Comparison of ENCODE assay signal across 8 cellular contexts in the genomic region with DNA sequence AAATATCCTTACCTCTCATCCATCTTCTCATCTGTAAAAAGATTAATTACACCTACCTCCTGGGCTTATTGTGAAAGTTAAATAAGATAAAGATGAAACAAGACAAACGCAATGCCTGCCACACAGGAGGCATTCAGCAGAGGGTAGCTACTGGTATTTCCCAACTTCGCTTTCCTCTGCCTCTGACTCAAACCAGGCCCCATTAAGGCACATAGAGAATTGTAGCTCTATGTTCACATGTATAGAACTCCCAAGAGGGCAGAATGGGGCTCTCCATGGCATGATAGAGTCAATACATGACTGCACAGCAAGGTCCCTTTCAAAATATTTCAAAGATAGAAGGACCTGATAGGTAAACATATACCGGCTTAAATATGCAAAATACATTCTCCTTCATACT. TPM values are rescaled to one million over a fixed set of nuclear protein-coding genes. Genes with fewer than 3 reads are reported as not detected.
A peak's percentile ranks its signal among the peaks of the same experiment; 100 is the strongest.
DNase-seq lines count a peak whose midpoint lies in the region; ATAC-seq and TF ChIP-seq lines count a peak whose summit lies in the region.

No MANE protein-coding gene starts in this region.

- peak overlapping the region in 9 of 12 donors; percentile 68 to 93 (median 80) for H3K4me3 ChIP-seq in heart left ventricle
- peak overlapping the region; percentile 90 for H3K4me3 ChIP-seq in NB4 (ENCODE audit: low read depth, low read length)
- H3K4me3 ChIP-seq in aorta (ENCODE audit: low read length in 2 of 2), result peak overlapping the region in 1 of 2 donors; percentile 98

- DNase-seq in heart left ventricle (no peak), left ventricle myocardium superior (no peak), NB4 (ENCODE audit: low read depth) (peak; percentile 86), aorta (no peak), cortex of kidney (lab: John Stamatoyannopoulos, UW) (no peak)
- peak in 1 of 2 donors; percentile 56 for DNase-seq in stimulated activated effector memory CD8-positive, alpha-beta T cell treated with anti-CD3 and anti-CD28 coated beads, Interleukin-12 subunit alpha, Interleukin-12 subunit beta, amount 100 ng/mL, for 72 hours (ENCODE audit: low spot score in 2 of 2)
- DNase-seq in activated CD8-positive, alpha-beta memory T cell treated with anti-CD3 and anti-CD28 coated beads, Interleukin-2, amount 50 U/mL, for 4 hours, result no peak

- ATAC-seq in heart left ventricle (no peak), left ventricle myocardium superior (no peak), aorta (ENCODE audit: low FRiP score) (no peak)
- ATAC-seq in stimulated activated effector memory CD8-positive, alpha-beta T cell treated with anti-CD3 and anti-CD28 coated beads, Interleukin-12 subunit alpha, Interleukin-12 subunit beta, amount 100 ng/mL, for 72 hours, result peak; percentile 57

- TF ChIP-seq POLR2A in heart left ventricle (IDR thresholded peaks at IDR 0.05), result no peak
- TF ChIP-seq POLR2A in NB4 (IDR thresholded peaks at IDR 0.05; ENCODE audit: extremely low read depth, insufficient read length), result no peak

- peaks cover 12% of the 10 kb centered on the region for H3K36me3 Mint-ChIP-seq in stimulated activated effector memory CD8-positive, alpha-beta T cell treated with anti-CD3 and anti-CD28 coated beads, Interleukin-12 subunit alpha, Interleukin-12 subunit beta, amount 100 ng/mL, for 72 hours

- H3K4me1 ChIP-seq in heart left ventricle, result peaks cover 0 to 65% (median 34%) of the 10 kb centered on the region in 12 donors
- peaks cover 2% of the 10 kb centered on the region in 2 donors for H3K4me1 ChIP-seq in aorta (ENCODE audit: control insufficient read depth in 1 of 2, insufficient read depth in 2 of 2, low read length in 2 of 2)

- H3K36me3 ChIP-seq in heart left ventricle (no peaks in the 10 kb centered on the region), aorta (ENCODE audit: control insufficient read depth in 1 of 2, insufficient read depth in 2 of 2, low read length in 1 of 2) (no peaks in the 10 kb centered on the region)

- H3K9me3 Mint-ChIP-seq in stimulated activated effector memory CD8-positive, alpha-beta T cell treated with anti-CD3 and anti-CD28 coated beads, Interleukin-12 subunit alpha, Interleukin-12 subunit beta, amount 100 ng/mL, for 72 hours, result no peaks in the 10 kb centered on the region

- intact Hi-C loops in heart left ventricle (cut with DNase I) (no loop called here), left ventricle myocardium superior (cut with micrococcal nuclease) (no loop called here), aorta (cut with DNase I) (no loop called here)

- H3K27ac ChIP-seq in heart left ventricle, result peak overlapping the region in 8 of 12 donors; percentile 25 to 92 (median 88)
- H3K27ac ChIP-seq in cingulate gyrus (ENCODE audit: low read depth, low read length), result peak overlapping the region; percentile 52
- H3K27ac ChIP-seq in aorta (ENCODE audit: low read depth in 1 of 2, low read length in 2 of 2), result no peak overlapping the region

- H3K4me1 Mint-ChIP-seq in stimulated activated effector memory CD8-positive, alpha-beta T cell treated with anti-CD3 and anti-CD28 coated beads, Interleukin-12 subunit alpha, Interleukin-12 subunit beta, amount 100 ng/mL, for 72 hours, result peaks cover 66% of the 10 kb centered on the region

- H3K27me3 ChIP-seq in heart left ventricle, result no peaks in the 10 kb centered on the region
- no peaks in the 10 kb centered on the region for H3K27me3 ChIP-seq in aorta (ENCODE audit: control insufficient read depth in 1 of 2, insufficient read depth in 2 of 2, low read length in 1 of 2)

- H3K27ac Mint-ChIP-seq in stimulated activated effector memory CD8-positive, alpha-beta T cell treated with anti-CD3 and anti-CD28 coated beads, Interleukin-12 subunit alpha, Interleukin-12 subunit beta, amount 100 ng/mL, for 72 hours, result peak overlapping the region; percentile 64

- H3K4me3 Mint-ChIP-seq in stimulated activated effector memory CD8-positive, alpha-beta T cell treated with anti-CD3 and anti-CD28 coated beads, Interleukin-12 subunit alpha, Interleukin-12 subunit beta, amount 100 ng/mL, for 72 hours, result peak overlapping the region; percentile 80

- no peaks in the 10 kb centered on the region for H3K9me3 ChIP-seq in heart left ventricle
- H3K9me3 ChIP-seq in aorta (ENCODE audit: control insufficient read depth, low read length), result no peaks in the 10 kb centered on the region

- 69 to 74% (median 72%) methylated on average over 3 of the region's 3 CpGs for WGBS in heart left ventricle, 4 donors
- WGBS in aorta, 2 donors, result 86 to 89% methylated on average over 3 of the region's 3 CpGs

- TF ChIP-seq CTCF in heart left ventricle (IDR thresholded peaks at IDR 0.05) (no peak), NB4 (IDR thresholded peaks at IDR 0.05; ENCODE audit: low read depth, low read length) (no peak)

RNA-seq across cellular contexts. Expression of a gene that starts 1.4 kb away (rescaled TPM):
- total RNA-seq in heart left ventricle, result 1 to 10 TPM; 3.1 to 8.7 (median 5.7) TPM
- 1 to 10 TPM; 5.3 to 5.7 TPM for polyA plus RNA-seq in heart left ventricle
- total RNA-seq in left ventricle myocardium superior, result 4.7 TPM
- 10 to 100 TPM; 10.5 to 12.2 TPM for total RNA-seq in aorta
- 10 to 100 TPM in 1 of 2 donors, 1 to 10 TPM in 1; 9.7 to 14.3 TPM for polyA plus RNA-seq in aorta

RNA-seq across cellular contexts. Expression of a gene that starts 15.3 kb away (rescaled TPM):
- total RNA-seq in heart left ventricle (10 to 100 TPM in 1 of 9 donors, 1 to 10 TPM in 8; 1.8 to 10.9 (median 6.4) TPM), left ventricle myocardium superior (9.2 TPM), aorta (10 to 100 TPM; 17.8 to 33.1 TPM)
- polyA plus RNA-seq in heart left ventricle (1 to 10 TPM; 1.3 to 3.0 TPM), aorta (1 to 10 TPM; 2.3 to 5.8 TPM)

RNA-seq across cellular contexts. Expression of a gene that starts 54.8 kb away (rescaled TPM):
- total RNA-seq in heart left ventricle, result under 1 TPM in 2 of 9 donors, not detected in 7; 0.10 to 0.11 TPM
- under 1 TPM in 1 of 2 donors, not detected in 1; 0.04 TPM for polyA plus RNA-seq in heart left ventricle
- not detected for total RNA-seq in left ventricle myocardium superior
- total RNA-seq in aorta, result not detected
- polyA plus RNA-seq in aorta, result under 1 TPM in 1 of 2 donors, not detected in 1; 0.15 TPM

Comparison
In these comparisons a context has a peak if more than half of its experiments do, and no peak if none do; other contexts are left out.
1. H3K27ac ChIP-seq: peak in heart left ventricle (8 of 12) and cingulate gyrus (single experiment); none in aorta (0 of 2).